22 cellular contexts compared by ENCODE assay signal in the genomic region with DNA sequence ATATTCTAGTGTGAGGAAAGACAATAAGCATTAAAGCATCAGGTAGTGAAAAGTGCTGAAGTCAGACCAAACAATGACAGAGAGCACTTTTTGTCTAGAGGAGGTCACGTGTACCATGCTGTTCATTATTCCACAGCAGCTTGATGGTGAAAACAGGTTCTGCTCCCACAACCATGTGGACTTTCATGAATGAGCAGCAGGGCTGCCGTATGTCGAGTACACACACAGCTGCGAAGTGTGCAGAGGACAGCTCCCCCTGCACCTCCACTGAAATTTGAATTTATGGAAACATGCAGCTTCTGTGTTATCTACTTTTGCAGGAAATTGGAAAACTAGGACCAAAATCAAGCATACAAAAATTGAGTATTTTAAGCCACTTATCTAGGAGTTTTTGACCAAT.
A peak's percentile ranks its signal among the peaks of the same experiment; 100 is the strongest.
DNase-seq lines count a peak whose midpoint lies in the region; ATAC-seq and TF ChIP-seq lines count a peak whose summit lies in the region.
"Had no signal": no experiment of that assay in that cellular context is flagged by ENCODE, and none has a peak within 500 bp of the region (broad histone marks: within the 10 kb centered on the region; RNA-seq: fewer than 3 reads in every experiment).

No MANE protein-coding gene starts in this region.

- CTCF ChIA-PET in mammary epithelial cell (lab: Charles Lee; ENCODE audit: low non-redundant PET): no interaction called here

- WGBS in mammary epithelial cell (ENCODE audit: low coverage, missing lambda C conversion rate): 100% methylated on average over 4 of the region's 4 CpGs

- no peaks in the 10 kb centered on the region for H3K27me3 ChIP-seq in mammary epithelial cell (ENCODE audit: insufficient read depth, low read length)
- H3K27me3 ChIP-seq: vagina had no signal

- DNase-seq in G401 (ENCODE audit: low spot score) (peak; percentile 70), NCI-H526 (lab: John Stamatoyannopoulos, UW) (peak; percentile 66 to 82), epithelial cell of proximal tubule (ENCODE audit: low read depth) (no peak), pons (ENCODE audit: low spot score) (peak; percentile 74), mammary epithelial cell (no peak), left lobe of liver (ENCODE audit: low spot score) (no peak)
- DNase-seq: activated CD4-positive, alpha-beta T cell treated with anti-CD3 and anti-CD28 coated beads, Interleukin-2, amount 10 ng/mL, durations not matched to agents 24 days and 14 days; activated naive CD4-positive, alpha-beta T cell treated with Interleukin-2 at 50 U/mL for 16 hours; activated T-cell treated with anti-CD3 and anti-CD28 coated beads, Interleukin-2, amount 50 U/mL, for 48 hours; CD4-positive, CD25-positive, alpha-beta regulatory T cell; DMS 273 treated with DMSO at 0.1 percent for 48 hours; HFFc6; left cardiac atrium; naive B cell; NCI-H1417 treated with DMSO at 0.1 percent for 48 hours; NCI-H774; retina; stimulated activated naive B cell treated with anti-CD40 and anti-IgM and Interleukin-4, amounts not matched to agents 10 μg/mL and 1 μg/mL and 100 μg/mL, for 72 hours had no signal

- peak overlapping the region; percentile 41 for H3K4me3 ChIP-seq in epithelial cell of proximal tubule (ENCODE audit: low read depth, low read length)
- no peak overlapping the region for H3K4me3 ChIP-seq in mammary epithelial cell (replicated peaks in 1 of 3; ENCODE audit: insufficient read depth in 1 of 3, low read depth in 2 of 3, low read length in 3 of 3)
- H3K4me3 ChIP-seq: smooth muscle cell, thoracic aorta, vagina had no signal

- dilution Hi-C loops in mammary epithelial cell (cut with HindIII; ENCODE audit: low sequenced_read_pairs): no loop called here

- ATAC-seq in HG03432 (IDR thresholded peaks at IDR 0.05; ENCODE audit: unreplicated experiment): no peak
- no peak for ATAC-seq in left lobe of liver
- ATAC-seq: left cardiac atrium had no signal

- no peak overlapping the region for H3K9ac ChIP-seq in mammary epithelial cell (ENCODE audit: insufficient read depth, low read length)

- TF ChIP-seq CTCF in epithelial cell of proximal tubule (conservative IDR thresholded peaks at IDR 0.05; ENCODE audit: low read depth, low read length) (no peak), mammary epithelial cell (conservative IDR thresholded peaks at IDR 0.05 in 1 of 2, IDR thresholded peaks at IDR 0.05 in 1 of 2; ENCODE audit: extremely low read depth in 1 of 2, insufficient read depth in 1 of 2, low read depth in 1 of 2, low read length in 2 of 2) (no peak)

- no peak overlapping the region for H2AFZ ChIP-seq in mammary epithelial cell (ENCODE audit: low read depth, low read length)

- no peak overlapping the region for H3K27ac ChIP-seq in mammary epithelial cell (ENCODE audit: insufficient read depth, low read depth, low read length)
- H3K27ac ChIP-seq: thoracic aorta, vagina had no signal

- peaks cover 10% of the 10 kb centered on the region for H3K79me2 ChIP-seq in mammary epithelial cell (ENCODE audit: insufficient read depth, low read length)

- no peak overlapping the region for H3K4me2 ChIP-seq in mammary epithelial cell (ENCODE audit: insufficient read depth, low read depth, low read length)
- H3K4me2 ChIP-seq: smooth muscle cell had no signal

- in situ Hi-C loops in G401 (cut with HindIII; ENCODE audit: low sequenced_read_pairs) (no loop called here), mammary epithelial cell (cut with MboI; ENCODE audit: low sequenced_read_pairs in 2 of 2) (no loop called here)

- no peaks in the 10 kb centered on the region for H3K9me3 ChIP-seq in mammary epithelial cell (replicated peaks; ENCODE audit: insufficient read depth, low read length)
- H3K9me3 ChIP-seq: thoracic aorta, vagina had no signal

- peaks cover 3% of the 10 kb centered on the region for H4K20me1 ChIP-seq in mammary epithelial cell (ENCODE audit: insufficient read depth, low read length)

- no TSS peak for BruUV-seq in mammary epithelial cell (replicated peaks; lab: Mats Ljungman, UMichigan)

- H3K4me1 ChIP-seq in mammary epithelial cell (ENCODE audit: insufficient read depth, low read length): no peaks in the 10 kb centered on the region
- H3K4me1 ChIP-seq: vagina had no signal

- intact Hi-C loops in mammary epithelial cell (cut with micrococcal nuclease): no loop called here

- no peaks in the 10 kb centered on the region for H3K36me3 ChIP-seq in mammary epithelial cell (ENCODE audit: insufficient read depth, low read length)
- H3K36me3 ChIP-seq: thoracic aorta, vagina had no signal

Comparison
In these comparisons a context has a peak if more than half of its experiments do, and no peak if none do; other contexts are left out.
1. DNase-seq: peak in G401 (single experiment), NCI-H526 (2 of 2) and pons (single experiment); none in epithelial cell of proximal tubule (single experiment), mammary epithelial cell (single experiment) and left lobe of liver (single experiment).